ENCODE assay signal across 8 cellular contexts in the genomic region with DNA sequence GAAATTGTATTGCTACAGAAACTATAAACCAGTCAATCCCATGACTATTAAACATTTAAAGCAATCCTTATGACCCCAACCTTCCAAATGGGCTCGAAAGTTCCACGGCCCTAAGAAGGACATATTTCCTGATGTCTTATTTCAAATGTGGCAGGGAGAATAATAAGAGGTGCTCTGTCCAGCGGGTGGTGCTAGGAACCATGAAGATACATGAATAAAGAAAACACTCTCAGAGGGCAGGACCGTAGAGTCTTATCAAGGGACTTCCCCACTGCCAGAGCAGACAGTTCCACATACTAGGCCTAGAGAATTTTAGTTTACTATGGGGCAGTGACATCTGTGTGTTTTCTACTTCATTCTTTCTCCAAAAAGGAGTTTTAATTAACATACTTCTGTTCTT.
DNase-seq lines count a peak whose midpoint lies in the region; ATAC-seq and TF ChIP-seq lines count a peak whose summit lies in the region.

No MANE protein-coding gene starts in this region.

- no peak for ATAC-seq in HG03039 (IDR thresholded peaks at IDR 0.05; ENCODE audit: unreplicated experiment)

- in situ Hi-C loops in brain microvascular endothelial cell (cut with HindIII; ENCODE audit: low pct_ligation_motif_present, low sequenced_read_pairs) = no loop called here

- TF ChIP-seq CTCF in GM06990 (IDR thresholded peaks at IDR 0.05; ENCODE audit: insufficient read depth, low read length, poor library complexity, severe bottlenecking) (peak; percentile 9), brain microvascular endothelial cell (IDR thresholded peaks at IDR 0.05; ENCODE audit: low read depth, low read length, missing control alignments) (peak; percentile 60)

- H3K4me3 ChIP-seq in GM06990 (replicated peaks; ENCODE audit: low read depth, low read length) (no peak overlapping the region), brain microvascular endothelial cell (ENCODE audit: low read depth, low read length) (no peak overlapping the region)

- no peaks in the 10 kb centered on the region for H3K36me3 ChIP-seq in GM06990 (ENCODE audit: control insufficient read depth, insufficient read depth, low read length)
- no peaks in the 10 kb centered on the region for H3K36me3 ChIP-seq in brain microvascular endothelial cell (replicated peaks)

- no peaks in the 10 kb centered on the region for H3K27me3 ChIP-seq in GM06990 (replicated peaks; ENCODE audit: control insufficient read depth, insufficient read depth, low read length)
- no peaks in the 10 kb centered on the region for H3K27me3 ChIP-seq in brain microvascular endothelial cell (replicated peaks)

- H3K27ac ChIP-seq in brain microvascular endothelial cell = no peak overlapping the region

- DNase-seq in GM06990 (ENCODE audit: extremely low read depth, insufficient read length) (no peak), NAMALWA (ENCODE audit: low spot score) (peak; percentile 20), brain microvascular endothelial cell (peak; percentile 77), myocyte (ENCODE audit: low read depth) (peak; percentile 35), superior temporal gyrus (ENCODE audit: extremely low spot score) (no peak), NCI-H2196 (lab: John Stamatoyannopoulos, UW; ENCODE audit: unreplicated experiment) (no peak)
- no peak for DNase-seq in activated effector memory CD4-positive, alpha-beta T cell treated with Interleukin-2 at 50 U/mL for 16 hours

Comparison
In these comparisons a context has a peak if more than half of its experiments do, and no peak if none do; other contexts are left out.
1. DNase-seq: peak in NAMALWA (single experiment), brain microvascular endothelial cell (single experiment) and myocyte (single experiment); none in GM06990 (single experiment), superior temporal gyrus (single experiment), NCI-H2196 (single experiment) and activated effector memory CD4-positive, alpha-beta T cell treated with Interleukin-2 at 50 U/mL for 16 hours (single experiment).